ENCODE assay signal across 19 cellular contexts in genomic region chr11:134579709-134580634, GRCh38.
DNase-seq lines count a peak whose midpoint lies in the region; ATAC-seq and TF ChIP-seq lines count a peak whose summit lies in the region.
"Had no signal": no experiment of that assay in that cellular context is flagged by ENCODE, and none has a peak within 500 bp of the region (broad histone marks: within the 10 kb centered on the region; RNA-seq: fewer than 3 reads in every experiment).

No MANE protein-coding gene starts in this region.

- TF ChIP-seq CTCF in H9 (conservative IDR thresholded peaks at IDR 0.05) = no peak
- no peak for TF ChIP-seq CTCF in RWPE2 (IDR thresholded peaks at IDR 0.05; ENCODE audit: poor library complexity, severe bottlenecking)
- TF ChIP-seq CTCF in osteocyte (IDR thresholded peaks at IDR 0.05) = no peak

- no peak overlapping the region for H2BK15ac ChIP-seq in H9 (ENCODE audit: low read depth, low read length)

- H3K27ac ChIP-seq in H9 (ENCODE audit: insufficient read length, low read depth, low read length) (no peak overlapping the region), RWPE2 (ENCODE audit: poor library complexity, severe bottlenecking) (no peak overlapping the region)
- H3K27ac ChIP-seq: 22Rv1, body of pancreas, C4-2B, pancreas, spleen had no signal

- no peak overlapping the region for H3K4ac ChIP-seq in H9 (ENCODE audit: low read depth, low read length)

- no peak overlapping the region for H3K4me3 ChIP-seq in RWPE2 (ENCODE audit: severe bottlenecking)
- H3K4me3 ChIP-seq: body of pancreas, GM12878, pancreas, spleen had no signal

- no peak overlapping the region for H2BK5ac ChIP-seq in H9 (ENCODE audit: insufficient read length, low read length)

- H3K9me3 Mint-ChIP-seq in H9 (no peaks in the 10 kb centered on the region; a peak in 1 of 5 replicates), osteocyte (ENCODE audit: unreplicated experiment) (no peaks in the 10 kb centered on the region)
- H3K9me3 Mint-ChIP-seq: stimulated activated naive CD8-positive, alpha-beta T cell treated with anti-CD3 and anti-CD28 coated beads, Interleukin-15, Interleukin-2, amounts not matched to agents 100 ng/mL and 50 ng/mL, for 24 hours had no signal

- peaks cover 17 to 48% of the 10 kb centered on the region in 2 experiments for H3K4me1 Mint-ChIP-seq in H9
- H3K4me1 Mint-ChIP-seq in osteocyte (ENCODE audit: unreplicated experiment) = no peaks in the 10 kb centered on the region

- H3K36me3 ChIP-seq in RWPE2 (ENCODE audit: low read depth) = no peaks in the 10 kb centered on the region
- H3K36me3 ChIP-seq: pancreas, spleen had no signal

- WGBS in H9 (ENCODE audit: extremely low coverage, insufficient read length, low lambda C conversion rate) = no CpG with 5 or more reads among the region's 16 CpGs

- H4K5ac ChIP-seq in H9 (ENCODE audit: insufficient read length, low read depth, low read length) = no peak overlapping the region

- no peak overlapping the region for H3K9ac ChIP-seq in H9 (ENCODE audit: extremely low read depth, insufficient read length, low read length)

- H2AK5ac ChIP-seq in H9 (ENCODE audit: insufficient read length, low read length) = no peak overlapping the region

- H2BK120ac ChIP-seq in H9 (ENCODE audit: low read depth, low read length, poor library complexity, severe bottlenecking) = no peak overlapping the region

- H3K23ac ChIP-seq in H9 (ENCODE audit: insufficient read length, low read depth, low read length) = no peak overlapping the region

- H3K79me2 ChIP-seq in H9 (ENCODE audit: insufficient read depth, low read length) = no peaks in the 10 kb centered on the region

- no peak overlapping the region; the same call in 1 of the 2 replicates for H3K14ac ChIP-seq in H9 (ENCODE audit: insufficient read depth, low read length)

- no peak overlapping the region for H4K8ac ChIP-seq in H9 (replicated peaks; ENCODE audit: insufficient read length, low read depth, low read length)

- no peaks in the 10 kb centered on the region for H3K4me1 ChIP-seq in H9 (ENCODE audit: insufficient read depth, low read length)
- H3K4me1 ChIP-seq in RWPE2 (ENCODE audit: insufficient read depth, poor library complexity, severe bottlenecking) = no peaks in the 10 kb centered on the region
- H3K4me1 ChIP-seq: body of pancreas, pancreas had no signal

- no peak overlapping the region for H2AFZ ChIP-seq in H9 (ENCODE audit: low read length)

- no peak overlapping the region for H2BK20ac ChIP-seq in H9 (ENCODE audit: low read depth, low read length, poor library complexity, severe bottlenecking)

- H3K4me3 Mint-ChIP-seq in H9 (no peak overlapping the region; a peak in 1 of 5 replicates), osteocyte (ENCODE audit: unreplicated experiment) (no peak overlapping the region)
- H3K4me3 Mint-ChIP-seq: HFFc6; stimulated activated naive CD8-positive, alpha-beta T cell treated with anti-CD3 and anti-CD28 coated beads, Interleukin-15, Interleukin-2, amounts not matched to agents 100 ng/mL and 50 ng/mL, for 24 hours had no signal

- H3K56ac ChIP-seq in H9 (ENCODE audit: insufficient read length, low read depth, low read length) = no peak overlapping the region

- H4K91ac ChIP-seq in H9 (ENCODE audit: insufficient read length, low read depth, low read length) = no peak overlapping the region

- H3K27me3 Mint-ChIP-seq in H9 (ENCODE audit: low read depth) (peaks cover 4% of the 10 kb centered on the region), osteocyte (ENCODE audit: unreplicated experiment) (peaks cover 7% of the 10 kb centered on the region)

- no peaks in the 10 kb centered on the region for H3K36me3 Mint-ChIP-seq in H9 (ENCODE audit: insufficient read depth in 1 of 3, low read depth in 3 of 3)
- H3K36me3 Mint-ChIP-seq in osteocyte (ENCODE audit: unreplicated experiment) = no peaks in the 10 kb centered on the region

- H3K23me2 ChIP-seq in H9 (ENCODE audit: insufficient read length, low read depth, low read length, poor library complexity, severe bottlenecking) = no peaks in the 10 kb centered on the region

- H4K20me1 ChIP-seq in H9 (ENCODE audit: control insufficient read depth, insufficient read depth, insufficient read length) = no peaks in the 10 kb centered on the region

- H3T11ph ChIP-seq in H9 (ENCODE audit: low read length) = no peak overlapping the region

- no peak overlapping the region for H2BK12ac ChIP-seq in H9 (ENCODE audit: insufficient read length, low read depth, low read length)

- H3K9me3 ChIP-seq in H9 (ENCODE audit: control insufficient read depth, low read depth, low read length) = no peaks in the 10 kb centered on the region
- H3K9me3 ChIP-seq in RWPE2 (ENCODE audit: severe bottlenecking) = no peaks in the 10 kb centered on the region
- H3K9me3 ChIP-seq: body of pancreas, pancreas, spleen had no signal

- no peak overlapping the region; a peak in 1 of 7 replicates for H3K27ac Mint-ChIP-seq in H9
- H3K27ac Mint-ChIP-seq in osteocyte (ENCODE audit: unreplicated experiment) = no peak overlapping the region
- H3K27ac Mint-ChIP-seq: HFFc6; stimulated activated naive CD8-positive, alpha-beta T cell treated with anti-CD3 and anti-CD28 coated beads, Interleukin-15, Interleukin-2, amounts not matched to agents 100 ng/mL and 50 ng/mL, for 24 hours had no signal

- no peak overlapping the region for H3K18ac ChIP-seq in H9 (ENCODE audit: insufficient read length, low read depth, low read length)

- H3K27me3 ChIP-seq in H9 (ENCODE audit: insufficient read depth, low read length) (no peaks in the 10 kb centered on the region), RWPE2 (ENCODE audit: insufficient read depth, poor library complexity, severe bottlenecking) (peaks cover 22% of the 10 kb centered on the region)
- H3K27me3 ChIP-seq: body of pancreas had no signal

- peak; percentile 50 for ATAC-seq in RWPE2 (ENCODE audit: low read depth)
- ATAC-seq: body of pancreas had no signal

- no peaks in the 10 kb centered on the region for H3K79me1 ChIP-seq in H9 (ENCODE audit: insufficient read depth, low read depth, low read length, poor library complexity, severe bottlenecking)

- H3K4me2 ChIP-seq in H9 (ENCODE audit: insufficient read depth, insufficient read length, low read length) = no peak overlapping the region

- DNase-seq in NCI-H1092 treated with DMSO at 0.1 percent for 48 hours (lab: John Stamatoyannopoulos, UW) = peak; percentile 48
- no peak for DNase-seq in NCI-H1092 (lab: John Stamatoyannopoulos, UW)
- DNase-seq in H9 = peak; percentile 26
- no peak for DNase-seq in RWPE2 (ENCODE audit: low spot score)
- DNase-seq in osteocyte (ENCODE audit: extremely low spot score, unreplicated experiment) = peak; percentile 54
- DNase-seq in hepatic stellate cell (ENCODE audit: low spot score) = no peak
- DNase-seq in activated T-cell treated with anti-CD3 and anti-CD28 coated beads, Interleukin-2, amount 50 U/mL, for 1 hour = no peak
- no peak for DNase-seq in EL
- DNase-seq: activated gamma-delta T cell treated with Interleukin-2 at 50 U/mL for 16 hours, dermis blood vessel endothelial cell, HFFc6, kidney glomerular epithelial cell, spleen had no signal

Comparison
In these comparisons a context has a peak if more than half of its experiments do, and no peak if none do; other contexts are left out.
1. DNase-seq: peak in NCI-H1092 treated with DMSO at 0.1 percent for 48 hours (single experiment), H9 (single experiment) and osteocyte (single experiment); none in NCI-H1092 (single experiment), RWPE2 (single experiment), hepatic stellate cell (single experiment), activated T-cell treated with anti-CD3 and anti-CD28 coated beads, Interleukin-2, amount 50 U/mL, for 1 hour (single experiment) and EL (single experiment).